In the genomic region with DNA sequence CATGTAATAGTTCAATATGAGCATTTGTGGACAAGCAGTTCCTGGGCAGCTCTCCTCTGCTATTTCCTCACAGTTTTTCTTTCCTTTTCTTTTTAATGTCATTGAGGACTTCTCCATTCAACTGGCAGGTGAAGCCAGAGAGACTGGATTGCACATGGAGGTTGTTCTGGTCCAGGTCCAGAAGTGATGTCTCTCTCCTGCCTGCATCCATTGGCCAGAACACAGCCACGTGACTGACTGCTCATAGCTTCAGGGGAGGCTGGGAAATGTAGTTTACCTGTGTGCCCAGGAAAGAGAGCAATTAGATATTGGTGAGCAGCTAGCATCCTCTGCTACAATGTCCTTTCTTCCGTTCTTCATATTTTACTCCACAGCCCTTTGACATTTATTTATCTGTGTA, we compare ENCODE assay signal across 14 cellular contexts. TPM values are rescaled to one million over a fixed set of nuclear protein-coding genes. Genes with fewer than 3 reads are reported as not detected.
DNase-seq lines count a peak whose midpoint lies in the region; ATAC-seq, FAIRE-seq and TF ChIP-seq lines count a peak whose summit lies in the region.
"Had no signal": no experiment of that assay in that cellular context is flagged by ENCODE, and none has a peak within 500 bp of the region (broad histone marks: within the 10 kb centered on the region; RNA-seq: fewer than 3 reads in every experiment).

No MANE protein-coding gene starts in this region.

- FAIRE-seq in A549 (lab: Jason Lieb, UNC), result no peak
- FAIRE-seq: pancreas had no signal

- no peak for TF ChIP-seq EP300 in A549 (IDR thresholded peaks at IDR 0.05)

- H3K27ac ChIP-seq in A549, result no peak overlapping the region
- H3K27ac ChIP-seq: pancreas had no signal

- DNase-seq in A549 (ENCODE audit: low read depth in 1 of 2, low spot score in 1 of 2) (peak; percentile 8 to 39), NAMALWA (ENCODE audit: low spot score) (peak; percentile 54), cardiac fibroblast (ENCODE audit: low read depth in 2 of 2) (peak; percentile 17 to 47), RKO (ENCODE audit: low spot score) (no peak), left lobe of liver (ENCODE audit: low spot score) (no peak), ecto neural progenitor cell (ENCODE audit: low spot score) (no peak), T-helper 2 cell (no peak)
- DNase-seq: activated CD4-positive, alpha-beta T cell treated with anti-CD3 and anti-CD28 coated beads for 36 hours; AML-193; NCI-H2107; pancreas; stimulated activated naive CD8-positive, alpha-beta T cell treated with anti-CD3 and anti-CD28 coated beads, Interleukin-15, amount 100 ng/mL, for 72 hours had no signal

- H3K4me2 ChIP-seq in A549, result no peak overlapping the region

- peaks cover 6% of the 10 kb centered on the region for H3K9me3 ChIP-seq in A549
- H3K9me3 ChIP-seq: pancreas had no signal

- 16% methylated on average over 2 of the region's 2 CpGs for WGBS in A549 (ENCODE audit: missing lambda C conversion rate)

- H3K4me3 ChIP-seq in A549 (no peak overlapping the region), cardiac fibroblast (replicated peaks in 1 of 2; ENCODE audit: low read depth in 2 of 2, low read length in 2 of 2) (no peak overlapping the region)
- H3K4me3 ChIP-seq: lung, pancreas had no signal

- POLR2A ChIA-PET in A549 (lab: Yijun Ruan, JAX), result no interaction called here

- CTCF ChIA-PET in A549 (lab: Yijun Ruan, JAX), result interaction anchor here (1.1 kb wide), 1 partner anchor 31 kb away, joined by 3 read pairs; no protein-coding TSS in a partner anchor

- ATAC-seq in A549 (peak; percentile 56 to 84; a peak in 4 of 6 replicates), GM19452 (IDR thresholded peaks at IDR 0.05; ENCODE audit: unreplicated experiment) (peak; percentile 58), left lobe of liver (no peak)
- ATAC-seq: activated CD4-positive, alpha-beta T cell treated with anti-CD3 and anti-CD28 coated beads for 36 hours; stimulated activated naive CD8-positive, alpha-beta T cell treated with anti-CD3 and anti-CD28 coated beads, Interleukin-15, amount 100 ng/mL, for 72 hours had no signal

- no peaks in the 10 kb centered on the region for H3K4me1 ChIP-seq in A549
- H3K4me1 ChIP-seq: pancreas had no signal

- TF ChIP-seq RAD21 in A549 (conservative IDR thresholded peaks at IDR 0.05 in 1 of 2, IDR thresholded peaks at IDR 0.05 in 1 of 2), result no peak

- TF ChIP-seq CTCF in A549 (IDR thresholded peaks at IDR 0.05), result no peak
- no peak for TF ChIP-seq CTCF in cardiac fibroblast (IDR thresholded peaks at IDR 0.05; ENCODE audit: low read depth, low read length)

- TF ChIP-seq POLR2A in A549 (IDR thresholded peaks at IDR 0.05; ENCODE audit: low read length), result no peak

TF ChIP-seq in A549, 52 proteins besides CTCF, POLR2A, EP300 and RAD21:
- no peak for TF ChIP-seq TFCP2L1 (CRISPR knock-in tag; IDR thresholded peaks at IDR 0.05)
- TF ChIP-seq FOXS1 (CRISPR knock-in tag; IDR thresholded peaks at IDR 0.05), result no peak
- no peak for TF ChIP-seq RFX5 (IDR thresholded peaks at IDR 0.05)
- peak; percentile 72 for TF ChIP-seq USF2 (IDR thresholded peaks at IDR 0.05)
- TF ChIP-seq RNF2 (IDR thresholded peaks at IDR 0.05; ENCODE audit: borderline replicate concordance, low read depth), result no peak

RNA-seq across cellular contexts. Expression of gene ADAM23, which starts 20.2 kb away (rescaled TPM):
- 6.1 and 6.7 TPM in 2 replicates for polyA plus RNA-seq in A549 (2011; rRNA removed)
- polyA plus RNA-seq in A549 (2012; cell fraction: cytosol; rRNA removed), result 3.2 and 4.4 TPM in 2 replicates
- polyA plus RNA-seq in A549 (2012; cell fraction: nucleus; rRNA removed), result 1.5 and 3.7 TPM in 2 replicates
- polyA plus RNA-seq in A549 (2017; fragmentation: RNase III; extraction: RNeasy Plus Mini Kit Qiagen cat#74134 plus additional on column Dnase treatment), result 7.8 to 9.3 TPM (median 9.1 TPM) in 3 replicates
- 5.4 and 5.7 TPM in 2 replicates for polyA minus RNA-seq in A549 (2011; rRNA and poly(A)+ RNA removed)
- 0.03 TPM for total RNA-seq in left lobe of liver

Comparison
In these comparisons a context has a peak if more than half of its experiments do, and no peak if none do; other contexts are left out.
1. DNase-seq: peak in A549 (2 of 2), NAMALWA (single experiment) and cardiac fibroblast (2 of 2); none in RKO (single experiment), left lobe of liver (single experiment), ecto neural progenitor cell (single experiment) and T-helper 2 cell (0 of 5).